In genomic region chr2:88016948-88017779, GRCh38 we compare ENCODE assay signal across 2 cellular contexts.
TF ChIP-seq lines count a peak whose summit lies in the region.

No MANE protein-coding gene starts in this region.

TF ChIP-seq in GM12891, 5 proteins besides CTCF, POLR2A, EP300 and RAD21:
- no peak for TF ChIP-seq PAX5 (IDR thresholded peaks at IDR 0.05; ENCODE audit: insufficient read depth, low read length, severe bottlenecking)
- TF ChIP-seq TAF1 (IDR thresholded peaks at IDR 0.05; ENCODE audit: low read depth, low read length) = no peak
- no peak for TF ChIP-seq POU2F2 (IDR thresholded peaks at IDR 0.05; ENCODE audit: low read depth, low read length)
- TF ChIP-seq POLR2AphosphoS5 (IDR thresholded peaks at IDR 0.05; ENCODE audit: low read depth, low read length) = no peak
- no peak for TF ChIP-seq SPI1 (IDR thresholded peaks at IDR 0.05; ENCODE audit: low read depth, low read length)
TF ChIP-seq in GM12891: peak in this region for 0.

TF ChIP-seq in IMR-90, 13 proteins besides CTCF, POLR2A, EP300 and RAD21:
- TF ChIP-seq MXI1 (IDR thresholded peaks at IDR 0.05; ENCODE audit: borderline replicate concordance, low read depth, low read length) = no peak
- TF ChIP-seq ELK1 (IDR thresholded peaks at IDR 0.05; ENCODE audit: borderline replicate concordance, low read depth, low read length) = no peak
- TF ChIP-seq NFE2L2 (IDR thresholded peaks at IDR 0.05; ENCODE audit: low read depth, low read length) = no peak
- TF ChIP-seq CEBPB (IDR thresholded peaks at IDR 0.05; ENCODE audit: low read depth, low read length) = no peak
- no peak for TF ChIP-seq FOS (IDR thresholded peaks at IDR 0.05; ENCODE audit: low read depth, low read length)
- no peak for TF ChIP-seq RCOR1 (IDR thresholded peaks at IDR 0.05; ENCODE audit: insufficient replicate concordance, low read length)
- TF ChIP-seq RFX5 (IDR thresholded peaks at IDR 0.05; ENCODE audit: low read depth, low read length) = no peak
- no peak for TF ChIP-seq CHD1 (IDR thresholded peaks at IDR 0.05; ENCODE audit: low read depth, low read length)
- no peak for TF ChIP-seq MAFK (IDR thresholded peaks at IDR 0.05; ENCODE audit: low read depth, low read length)
